Comparison of ENCODE assay signal across 9 cellular contexts in the genomic region with DNA sequence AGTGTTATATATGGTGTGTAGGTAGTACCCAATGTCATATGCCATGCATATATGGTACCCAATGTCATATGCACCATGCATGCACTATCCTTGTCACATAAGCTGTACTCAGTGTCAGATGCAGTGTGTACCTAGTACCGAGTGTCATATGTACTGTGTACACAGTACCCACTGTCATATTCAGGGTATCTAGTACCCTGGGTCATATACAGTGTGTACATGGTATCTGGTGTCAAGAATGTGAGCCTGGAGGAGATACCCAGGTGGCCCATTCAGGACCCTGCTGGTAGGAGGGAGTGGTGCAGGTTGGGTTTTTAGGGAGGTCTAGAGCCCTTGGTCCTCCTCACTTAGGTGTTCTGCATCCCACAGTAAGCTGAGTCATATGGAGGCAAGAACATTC. TPM values are rescaled to one million over a fixed set of nuclear protein-coding genes. Genes with fewer than 3 reads are reported as not detected.
DNase-seq lines count a peak whose midpoint lies in the region; ATAC-seq and TF ChIP-seq lines count a peak whose summit lies in the region.
"Had no signal": no experiment of that assay in that cellular context is flagged by ENCODE, and none has a peak within 500 bp of the region (broad histone marks: within the 10 kb centered on the region; RNA-seq: fewer than 3 reads in every experiment).

No MANE protein-coding gene starts in this region.

- H3K36me3 Mint-ChIP-seq in activated CD4-positive, alpha-beta T cell treated with anti-CD3 and anti-CD28 coated beads, Interleukin-2, amount 10 ng/mL, durations not matched to agents 24 days and 14 days (ENCODE audit: low read depth) = peaks cover 2% of the 10 kb centered on the region
- no peaks in the 10 kb centered on the region for H3K36me3 Mint-ChIP-seq in endodermal cell (ENCODE audit: low read depth)

- TF ChIP-seq CTCF in left ventricle myocardium inferior (IDR thresholded peaks at IDR 0.05; ENCODE audit: borderline replicate concordance) (peak; percentile 40), endodermal cell (conservative IDR thresholded peaks at IDR 0.05) (peak; percentile 78), gastrocnemius medialis (IDR thresholded peaks at IDR 0.05 in 4 of 5, conservative IDR thresholded peaks at IDR 0.05 in 1 of 5) (peak in 4 of 5 experiments; percentile 20 to 37 (median 30))

- H3K27me3 ChIP-seq in left ventricle myocardium inferior (ENCODE audit: low read depth) = no peaks in the 10 kb centered on the region
- H3K27me3 ChIP-seq in endodermal cell (ENCODE audit: control insufficient read depth, insufficient read depth, low read length, poor library complexity, severe bottlenecking) = peaks cover 21% of the 10 kb centered on the region
- H3K27me3 ChIP-seq in gastrocnemius medialis = no peaks in the 10 kb centered on the region

- H3K27ac ChIP-seq in left ventricle myocardium inferior (replicated peaks) = no peak overlapping the region
- H3K27ac ChIP-seq in endodermal cell (ENCODE audit: low read depth, low read length) = no peak overlapping the region
- H3K27ac ChIP-seq in gastrocnemius medialis = peak overlapping the region in 2 of 4 donors; percentile 86 to 97

- intact Hi-C loops in left ventricle myocardium inferior (cut with micrococcal nuclease) (no loop called here), Right ventricle myocardium inferior (cut with DNase I) (no loop called here), gastrocnemius medialis (cut with DNase I; ENCODE audit: low total_unique reads) (no loop called here)
- intact Hi-C loops in activated CD4-positive, alpha-beta T cell treated with anti-CD3 and anti-CD28 coated beads, Interleukin-2, amount 10 ng/mL, durations not matched to agents 24 days and 14 days (cut with micrococcal nuclease) = loop anchor here (5.0 kb wide), 1 partner anchor 45 kb away; no protein-coding TSS in a partner anchor

- peaks cover 12% of the 10 kb centered on the region for H3K27me3 Mint-ChIP-seq in activated CD4-positive, alpha-beta T cell treated with anti-CD3 and anti-CD28 coated beads, Interleukin-2, amount 10 ng/mL, durations not matched to agents 24 days and 14 days
- peaks cover 23% of the 10 kb centered on the region for H3K27me3 Mint-ChIP-seq in endodermal cell (ENCODE audit: insufficient read depth)

- peaks cover 70% of the 10 kb centered on the region for H3K4me1 ChIP-seq in left ventricle myocardium inferior
- no peaks in the 10 kb centered on the region for H3K4me1 ChIP-seq in endodermal cell (ENCODE audit: control insufficient read depth, insufficient read depth, low read length)
- H3K4me1 ChIP-seq in gastrocnemius medialis = peaks cover 61 to 65% of the 10 kb centered on the region in 2 donors

- H3K4me3 ChIP-seq in left ventricle myocardium inferior = peak overlapping the region; percentile 85
- H3K4me3 ChIP-seq in endodermal cell (ENCODE audit: low read length) = peak overlapping the region; percentile 90
- H3K4me3 ChIP-seq in gastrocnemius medialis = peak overlapping the region in 3 of 4 donors; percentile 68 to 82 (median 72)

- DNase-seq in left ventricle myocardium inferior = no peak
- DNase-seq in Right ventricle myocardium inferior (ENCODE audit: missing footprints) = no peak
- DNase-seq in KG1 (lab: John Stamatoyannopoulos, UW) = peak; percentile 26
- DNase-seq in activated CD4-positive, alpha-beta T cell treated with anti-CD3 and anti-CD28 coated beads, Interleukin-2, amount 10 ng/mL, durations not matched to agents 24 days and 14 days = peak; percentile 81
- peak; percentile 82 for DNase-seq in endodermal cell
- DNase-seq in gastrocnemius medialis = no peak
- DNase-seq in GDM1 (lab: John Stamatoyannopoulos, UW) = no peak
- DNase-seq: left cardiac atrium had no signal

- ATAC-seq in Right ventricle myocardium inferior (no peak), gastrocnemius medialis (no peak), GM21526 (IDR thresholded peaks at IDR 0.05; ENCODE audit: low FRiP score, unreplicated experiment) (no peak)

- no peak for TF ChIP-seq POLR2A in gastrocnemius medialis (IDR thresholded peaks at IDR 0.05)

- H3K4me1 Mint-ChIP-seq in activated CD4-positive, alpha-beta T cell treated with anti-CD3 and anti-CD28 coated beads, Interleukin-2, amount 10 ng/mL, durations not matched to agents 24 days and 14 days = peaks cover 24% of the 10 kb centered on the region
- H3K4me1 Mint-ChIP-seq in endodermal cell = peaks cover 32% of the 10 kb centered on the region

- WGBS in endodermal cell (ENCODE audit: insufficient coverage in 1 of 2, insufficient read length in 1 of 2), 2 experiments = 89 to 93% methylated on average over 1 of the region's 1 CpG

- no peaks in the 10 kb centered on the region for H3K9me3 ChIP-seq in left ventricle myocardium inferior (replicated peaks)
- no peaks in the 10 kb centered on the region for H3K9me3 ChIP-seq in endodermal cell (ENCODE audit: control insufficient read depth, low read length)
- no peaks in the 10 kb centered on the region for H3K9me3 ChIP-seq in gastrocnemius medialis

- H3K36me3 ChIP-seq in left ventricle myocardium inferior (no peaks in the 10 kb centered on the region), endodermal cell (ENCODE audit: control insufficient read depth, insufficient read depth, low read length) (no peaks in the 10 kb centered on the region), gastrocnemius medialis (no peaks in the 10 kb centered on the region)

- in situ Hi-C loops in gastrocnemius medialis (cut with MboI; ENCODE audit: low sequenced_read_pairs in 4 of 4) = no loop called here

- H3K27ac Mint-ChIP-seq in activated CD4-positive, alpha-beta T cell treated with anti-CD3 and anti-CD28 coated beads, Interleukin-2, amount 10 ng/mL, durations not matched to agents 24 days and 14 days = no peak overlapping the region
- H3K27ac Mint-ChIP-seq in endodermal cell = no peak overlapping the region

- peak overlapping the region; percentile 93 for H3K4me3 Mint-ChIP-seq in activated CD4-positive, alpha-beta T cell treated with anti-CD3 and anti-CD28 coated beads, Interleukin-2, amount 10 ng/mL, durations not matched to agents 24 days and 14 days
- peak overlapping the region; percentile 74 for H3K4me3 Mint-ChIP-seq in endodermal cell

- H3K9me3 Mint-ChIP-seq in activated CD4-positive, alpha-beta T cell treated with anti-CD3 and anti-CD28 coated beads, Interleukin-2, amount 10 ng/mL, durations not matched to agents 24 days and 14 days = no peaks in the 10 kb centered on the region
- no peaks in the 10 kb centered on the region for H3K9me3 Mint-ChIP-seq in endodermal cell

- no peak overlapping the region for H3K9ac ChIP-seq in endodermal cell (ENCODE audit: extremely low read depth, low read length, poor library complexity, severe bottlenecking)

RNA-seq across cellular contexts. Expression of gene ZMYND11, which starts 1.8 kb away (rescaled TPM):
- total RNA-seq in left ventricle myocardium inferior (79.6 TPM), Right ventricle myocardium inferior (68.3 TPM), endodermal cell (10 to 100 TPM; 34.2 to 37.7 TPM), gastrocnemius medialis (10 to 100 TPM; 58.3 to 78.0 (median 65.2) TPM)
- total RNA-seq in activated CD4-positive, alpha-beta T cell treated with anti-CD3 and anti-CD28 coated beads, Interleukin-2, amount 10 ng/mL, durations not matched to agents 24 days and 14 days = 29.4 and 31.0 TPM in 2 replicates
- polyA plus RNA-seq in endodermal cell (2013, experiment 1 of 2) = 35.0 TPM
- 35.4 TPM for polyA plus RNA-seq in endodermal cell (2013, experiment 2 of 2)

Comparison
In these comparisons a context has a peak if more than half of its experiments do, and no peak if none do; other contexts are left out.
1. DNase-seq: peak in KG1 (single experiment), activated CD4-positive, alpha-beta T cell treated with anti-CD3 and anti-CD28 coated beads, Interleukin-2, amount 10 ng/mL, durations not matched to agents 24 days and 14 days (single experiment) and endodermal cell (single experiment); none in left ventricle myocardium inferior (single experiment), Right ventricle myocardium inferior (single experiment), gastrocnemius medialis (0 of 2) and GDM1 (single experiment).
2. Peak in every context shown above with its lines, with median percentiles within 50 percentile points of each other: H3K4me3 ChIP-seq and CTCF ChIP-seq.